In genomic region chr19:50357178-50358100, GRCh38 we compare ENCODE assay signal across 8 cellular contexts. TPM values are rescaled to one million over a fixed set of nuclear protein-coding genes. Genes with fewer than 3 reads are reported as not detected.
DNase-seq lines count a peak whose midpoint lies in the region; ATAC-seq and TF ChIP-seq lines count a peak whose summit lies in the region.

No MANE protein-coding gene starts in this region.

- no peaks in the 10 kb centered on the region for H3K36me3 Mint-ChIP-seq in WTC11

- H3K79me2 ChIP-seq in HCT116 (ENCODE audit: insufficient read depth, low read length) (no peaks in the 10 kb centered on the region), mammary epithelial cell (ENCODE audit: insufficient read depth, low read length) (no peaks in the 10 kb centered on the region)

- TF ChIP-seq RAD21 in HCT116 (IDR thresholded peaks at IDR 0.05; ENCODE audit: low read depth): peak; percentile 81

- no peaks in the 10 kb centered on the region for H3K9me2 ChIP-seq in HCT116 (ENCODE audit: insufficient read depth)

- H4K20me1 ChIP-seq in HCT116 (ENCODE audit: insufficient read depth): no peaks in the 10 kb centered on the region
- no peaks in the 10 kb centered on the region for H4K20me1 ChIP-seq in mammary epithelial cell (ENCODE audit: insufficient read depth, low read length)

- POLR2A ChIA-PET in HCT116 (lab: Charles Lee) (no interaction called here), WTC11 (lab: Charles Lee) (interaction anchor here (1.0 kb wide), 1 partner anchor 32 kb away, joined by 7 read pairs; no protein-coding TSS in a partner anchor)

- WGBS in mammary epithelial cell (ENCODE audit: low coverage, missing lambda C conversion rate): 5% methylated on average over 26 of the region's 54 CpGs

- peaks cover 0 to 3% of the 10 kb centered on the region in 2 experiments; a peak in 1 of 4 replicates for H3K4me1 ChIP-seq in HCT116 (ENCODE audit: control insufficient read depth in 1 of 2, insufficient read depth in 2 of 2, low read length in 2 of 2)
- peaks cover 6% of the 10 kb centered on the region for H3K4me1 ChIP-seq in mammary epithelial cell (ENCODE audit: insufficient read depth, low read length)

- no peak overlapping the region; the same call in 1 of the 2 replicates for H3K4me3 Mint-ChIP-seq in WTC11

- H2AFZ ChIP-seq in HCT116 (ENCODE audit: low read depth, low read length, poor library complexity, severe bottlenecking): peak overlapping the region; percentile 63
- H2AFZ ChIP-seq in mammary epithelial cell (ENCODE audit: low read depth, low read length): peak overlapping the region; percentile 81

- peaks cover 21% of the 10 kb centered on the region for H3K27me3 Mint-ChIP-seq in WTC11 (ENCODE audit: low read depth)

- H3K9ac ChIP-seq in HCT116 (ENCODE audit: low read length) (no peak overlapping the region), mammary epithelial cell (ENCODE audit: insufficient read depth, low read length) (no peak overlapping the region)

- 0 out of 2 replicates have a peak, but pooled peaks cover 5% of the 10 kb centered on the region for H3K9me3 Mint-ChIP-seq in WTC11

- BruUV-seq in HCT116 (replicated peaks; lab: Mats Ljungman, UMichigan) (no TSS peak), mammary epithelial cell (replicated peaks; lab: Mats Ljungman, UMichigan) (no TSS peak)

- DNase-seq in DMS79 (lab: John Stamatoyannopoulos, UW) (peak; percentile 83), HCT116 (ENCODE audit: low read depth, low spot score) (no peak), NCI-H2029 treated with DMSO at 0.1 percent for 48 hours (lab: John Stamatoyannopoulos, UW) (peak; percentile 51), WTC11 (ENCODE audit: low spot score) (peak; percentile 86), mammary epithelial cell (peak; percentile 34), left kidney (ENCODE audit: low read depth, low spot score) (peak; percentile 89)
- DNase-seq in stimulated activated CD4-positive, alpha-beta T cell treated with anti-CD3 and anti-CD28 coated beads, Interleukin-2, amount 100 ng/mL, for 24 hours: peak; percentile 86 to 88

- H3K27me3 ChIP-seq in HCT116 (ENCODE audit: insufficient read depth, low read length) (no peaks in the 10 kb centered on the region), mammary epithelial cell (ENCODE audit: insufficient read depth, low read length) (no peaks in the 10 kb centered on the region)

- H3K4me3 ChIP-seq in HCT116 (replicated peaks in 1 of 2; ENCODE audit: low read depth in 1 of 2, low read length in 2 of 2): no peak overlapping the region
- H3K4me3 ChIP-seq in mammary epithelial cell (replicated peaks in 1 of 3; ENCODE audit: insufficient read depth in 1 of 3, low read depth in 2 of 3, low read length in 3 of 3): peak overlapping the region; percentile 16 to 53 (median 17)

- peak; percentile 85 for ATAC-seq in HCT116
- ATAC-seq in WTC11: peak; percentile 86
- ATAC-seq in GM18909 (IDR thresholded peaks at IDR 0.05; ENCODE audit: poor library complexity, unreplicated experiment): no peak

- H3K9me3 ChIP-seq in HCT116 (ENCODE audit: control insufficient read depth in 1 of 2, insufficient read depth in 1 of 2, low read depth in 1 of 2, low read length in 2 of 2) (no peaks in the 10 kb centered on the region), mammary epithelial cell (replicated peaks; ENCODE audit: insufficient read depth, low read length) (no peaks in the 10 kb centered on the region)

- H3K27ac Mint-ChIP-seq in WTC11: no peak overlapping the region

- RAD21 ChIA-PET in HCT116 (lab: Charles Lee; ENCODE audit: low non-redundant PET in 1 of 2, low total read pairs in 2 of 2, uncharacterized antibody in 2 of 2, unreplicated experiment in 2 of 2): interaction anchor here in 1 of 2 experiments (1.0 kb wide), 1 partner anchor 28 kb away, joined by 3 read pairs; the partner anchor contains the start of gene KCNC3

- in situ Hi-C loops in mammary epithelial cell (cut with MboI; ENCODE audit: low sequenced_read_pairs in 2 of 2): no loop called here

- CTCF ChIA-PET in HCT116 (lab: Charles Lee) (interaction anchor here (0.6 to 1.4 kb wide), 11 partner anchors 9 to 565 kb away, joined by 3 to 10 read pairs (median 5); partner anchors contain the start of genes JOSD2 and KCNC3), WTC11 (lab: Charles Lee) (interaction anchor here (0.5 to 2.9 kb wide), 54 partner anchors 9 to 426 kb away, joined by 3 to 33 read pairs (median 4); partner anchors contain the start of genes GARIN5A, JOSD2, KCNC3 and NAPSA), mammary epithelial cell (lab: Charles Lee; ENCODE audit: low non-redundant PET) (interaction anchor here (0.5 kb wide), 1 partner anchor 103 kb away, joined by 3 read pairs; no protein-coding TSS in a partner anchor)

- H3K36me3 ChIP-seq in HCT116 (ENCODE audit: control insufficient read depth in 1 of 2, insufficient read depth in 2 of 2, low read length in 2 of 2) (no peaks in the 10 kb centered on the region), mammary epithelial cell (ENCODE audit: insufficient read depth, low read length) (no peaks in the 10 kb centered on the region)

- TF ChIP-seq CTCF in HCT116 (IDR thresholded peaks at IDR 0.05 in 2 of 3, conservative IDR thresholded peaks at IDR 0.05 in 1 of 3; ENCODE audit: borderline replicate concordance in 1 of 3, insufficient read depth in 1 of 3, low read depth in 2 of 3, low read length in 2 of 3) (peak; percentile 67 to 84 (median 83)), WTC11 (IDR thresholded peaks at IDR 0.05) (peak; percentile 78), mammary epithelial cell (conservative IDR thresholded peaks at IDR 0.05 in 1 of 2, IDR thresholded peaks at IDR 0.05 in 1 of 2; ENCODE audit: extremely low read depth in 1 of 2, insufficient read depth in 1 of 2, low read depth in 1 of 2, low read length in 2 of 2) (peak; percentile 65 to 79)

- peaks cover 2% of the 10 kb centered on the region; the same call in 1 of the 2 replicates for H3K4me1 Mint-ChIP-seq in WTC11

- no peak for TF ChIP-seq POLR2A in HCT116 (IDR thresholded peaks at IDR 0.05; ENCODE audit: borderline replicate concordance, extremely low read depth, insufficient read depth, insufficient read length)

- H3K27ac ChIP-seq in HCT116 (ENCODE audit: low read depth, low read length) (no peak overlapping the region), mammary epithelial cell (ENCODE audit: insufficient read depth, low read depth, low read length) (no peak overlapping the region)

- dilution Hi-C loops in mammary epithelial cell (cut with HindIII; ENCODE audit: low sequenced_read_pairs): no loop called here

- intact Hi-C loops in HCT116 (cut with micrococcal nuclease): loop anchor here (2.0 kb wide), 1 partner anchor 103 kb away; no protein-coding TSS in a partner anchor
- intact Hi-C loops in mammary epithelial cell (cut with micrococcal nuclease): loop anchor here (1.0 to 2.0 kb wide), 4 partner anchors 57 to 426 kb away; partner anchors contain the start of genes EMC10 and GARIN5A

- peak overlapping the region; percentile 43 for H3K4me2 ChIP-seq in HCT116 (ENCODE audit: low read length)
- peak overlapping the region; percentile 68 for H3K4me2 ChIP-seq in mammary epithelial cell (ENCODE audit: insufficient read depth, low read depth, low read length)

TF ChIP-seq in WTC11, 78 proteins besides CTCF, POLR2A, EP300 and RAD21 (continues in another document):
- TF ChIP-seq NFE2L1 (CRISPR knock-in tag; IDR thresholded peaks at IDR 0.05) (no peak), NFATC4 (CRISPR knock-in tag; IDR thresholded peaks at IDR 0.05) (no peak), NFYB (CRISPR knock-in tag; conservative IDR thresholded peaks at IDR 0.05; ENCODE audit: low read depth) (no peak), SOX15 (CRISPR knock-in tag; IDR thresholded peaks at IDR 0.05) (no peak)
- TF ChIP-seq, protein P1, sequence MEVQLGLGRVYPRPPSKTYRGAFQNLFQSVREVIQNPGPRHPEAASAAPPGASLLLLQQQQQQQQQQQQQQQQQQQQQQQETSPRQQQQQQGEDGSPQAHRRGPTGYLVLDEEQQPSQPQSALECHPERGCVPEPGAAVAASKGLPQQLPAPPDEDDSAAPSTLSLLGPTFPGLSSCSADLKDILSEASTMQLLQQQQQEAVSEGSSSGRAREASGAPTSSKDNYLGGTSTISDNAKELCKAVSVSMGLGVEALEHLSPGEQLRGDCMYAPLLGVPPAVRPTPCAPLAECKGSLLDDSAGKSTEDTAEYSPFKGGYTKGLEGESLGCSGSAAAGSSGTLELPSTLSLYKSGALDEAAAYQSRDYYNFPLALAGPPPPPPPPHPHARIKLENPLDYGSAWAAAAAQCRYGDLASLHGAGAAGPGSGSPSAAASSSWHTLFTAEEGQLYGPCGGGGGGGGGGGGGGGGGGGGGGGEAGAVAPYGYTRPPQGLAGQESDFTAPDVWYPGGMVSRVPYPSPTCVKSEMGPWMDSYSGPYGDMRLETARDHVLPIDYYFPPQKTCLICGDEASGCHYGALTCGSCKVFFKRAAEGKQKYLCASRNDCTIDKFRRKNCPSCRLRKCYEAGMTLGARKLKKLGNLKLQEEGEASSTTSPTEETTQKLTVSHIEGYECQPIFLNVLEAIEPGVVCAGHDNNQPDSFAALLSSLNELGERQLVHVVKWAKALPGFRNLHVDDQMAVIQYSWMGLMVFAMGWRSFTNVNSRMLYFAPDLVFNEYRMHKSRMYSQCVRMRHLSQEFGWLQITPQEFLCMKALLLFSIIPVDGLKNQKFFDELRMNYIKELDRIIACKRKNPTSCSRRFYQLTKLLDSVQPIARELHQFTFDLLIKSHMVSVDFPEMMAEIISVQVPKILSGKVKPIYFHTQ (CRISPR knock-in tag; IDR thresholded peaks at IDR 0.05): no peak

RNA-seq across cellular contexts. Expression of gene NAPSA, which starts 8.0 kb away (rescaled TPM):
- total RNA-seq in HCT116 (2021; ENCODE audit: unreplicated experiment): 4.4 TPM
- polyA plus RNA-seq in HCT116 (2012): 3.4 and 3.7 TPM in 2 replicates
- 2.4 to 3.1 TPM (median 2.7 TPM) in 3 replicates for total RNA-seq in WTC11 (2021)
- total RNA-seq in mammary epithelial cell: 1 to 10 TPM in 1 of 2 donors, under 1 TPM in 1; 0.75 to 1.3 TPM
- polyA plus RNA-seq in mammary epithelial cell: 0.24 TPM
- polyA minus RNA-seq in mammary epithelial cell: not detected

RNA-seq across cellular contexts. Expression of gene NR1H2, which starts 18.8 kb away (rescaled TPM):
- total RNA-seq in HCT116 (2021; ENCODE audit: unreplicated experiment) (40.3 TPM), WTC11 (2021) (40.5 to 45.8 TPM (median 41.0 TPM) in 3 replicates), mammary epithelial cell (10 to 100 TPM; 53.8 to 65.5 TPM)
- 43.0 and 51.2 TPM in 2 replicates for polyA plus RNA-seq in HCT116 (2012)
- polyA plus RNA-seq in mammary epithelial cell: 33.4 TPM
- 11.7 TPM for polyA minus RNA-seq in mammary epithelial cell

RNA-seq across cellular contexts. Expression of gene POLD1, which starts 26.7 kb away (rescaled TPM):
- 122 TPM for total RNA-seq in HCT116 (2021; ENCODE audit: unreplicated experiment)
- 92.4 and 93.2 TPM in 2 replicates for polyA plus RNA-seq in HCT116 (2012)
- total RNA-seq in WTC11 (2021): 163 to 179 TPM (median 178 TPM) in 3 replicates
- 10 to 100 TPM; 16.3 to 49.8 TPM for total RNA-seq in mammary epithelial cell
- 31.7 TPM for polyA plus RNA-seq in mammary epithelial cell
- polyA minus RNA-seq in mammary epithelial cell: 20.7 TPM

RNA-seq across cellular contexts. Expression of gene KCNC3, which starts 28.3 kb away (rescaled TPM):
- total RNA-seq in HCT116 (2021; ENCODE audit: unreplicated experiment): 6.9 TPM
- polyA plus RNA-seq in HCT116 (2012): 2.9 and 4.6 TPM in 2 replicates
- total RNA-seq in WTC11 (2021): 8.5 to 10.1 TPM (median 10.0 TPM) in 3 replicates
- under 1 TPM; 0.09 to 0.67 TPM for total RNA-seq in mammary epithelial cell
- not detected for polyA plus RNA-seq in mammary epithelial cell
- not detected for polyA minus RNA-seq in mammary epithelial cell

Comparison
In these comparisons a context has a peak if more than half of its experiments do, and no peak if none do; other contexts are left out.
1. H3K4me3 ChIP-seq: peak in mammary epithelial cell (3 of 3); none in HCT116 (0 of 2).
2. Peak in every context shown above with its lines, with median percentiles within 50 percentile points of each other: CTCF ChIP-seq.